Comparison of ENCODE assay signal across 7 cellular contexts in the genomic region with DNA sequence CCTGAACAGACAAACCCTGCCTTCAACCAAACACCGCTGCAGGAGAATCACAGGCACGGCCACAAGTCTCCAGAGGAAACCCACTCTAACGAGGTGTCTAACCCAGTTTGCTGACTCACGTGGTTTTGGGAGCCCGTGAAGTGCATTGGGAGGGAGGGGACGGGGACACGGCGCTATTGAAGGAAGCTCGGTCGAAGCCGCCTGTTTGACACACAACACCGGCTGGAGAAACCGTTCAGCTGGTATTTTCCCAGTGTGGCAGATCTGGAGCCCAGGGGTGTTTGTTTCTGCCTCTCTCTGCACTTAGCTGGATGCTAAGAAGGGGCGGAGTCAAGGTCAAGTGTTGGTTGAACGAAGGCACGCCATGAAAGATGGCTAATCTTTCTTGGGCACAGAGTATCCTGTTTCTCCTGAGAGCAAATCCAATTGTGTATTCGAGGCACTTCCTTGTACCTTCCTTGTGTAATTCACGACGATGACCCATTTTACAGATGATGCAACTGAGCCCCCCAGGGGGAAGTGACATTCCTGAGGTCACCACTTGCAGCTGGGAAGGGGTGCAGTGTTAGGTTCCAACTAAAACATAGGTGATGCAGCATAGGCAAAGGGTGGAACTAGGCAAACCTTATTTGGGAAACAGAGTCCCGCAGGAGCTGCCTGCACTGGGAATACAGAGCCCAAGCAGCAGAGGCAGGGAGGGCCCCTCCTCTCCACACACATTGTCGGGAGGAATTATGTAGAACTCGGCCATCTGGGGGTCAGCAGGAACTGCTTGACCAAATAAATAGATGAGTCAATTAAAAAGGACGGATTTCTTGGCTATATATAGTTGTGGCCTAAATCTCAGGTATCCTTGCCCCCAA. TPM values are rescaled to one million over a fixed set of nuclear protein-coding genes. Genes with fewer than 3 reads are reported as not detected.
DNase-seq lines count a peak whose midpoint lies in the region; TF ChIP-seq lines count a peak whose summit lies in the region.

No MANE protein-coding gene starts in this region.

- H4K8ac ChIP-seq in H9 (replicated peaks; ENCODE audit: insufficient read length, low read depth, low read length): no peak overlapping the region

- no peaks in the 10 kb centered on the region for H3K9me3 Mint-ChIP-seq in H9
- H3K9me3 Mint-ChIP-seq in activated naive CD8-positive, alpha-beta T cell treated with anti-CD3 and anti-CD28 coated beads for 36 hours: no peaks in the 10 kb centered on the region

- H3K79me2 ChIP-seq in H9 (ENCODE audit: insufficient read depth, low read length): peaks cover 9% of the 10 kb centered on the region; the same call in 1 of the 2 replicates

- H3K23ac ChIP-seq in H9 (ENCODE audit: insufficient read length, low read depth, low read length): no peak overlapping the region

- H3K27me3 ChIP-seq in H9 (ENCODE audit: insufficient read depth, low read length) (no peaks in the 10 kb centered on the region), ascending aorta (no peaks in the 10 kb centered on the region)

- H3K27ac Mint-ChIP-seq in H9: peak overlapping the region; percentile 72 to 87 (median 84); a peak in 6 of 7 replicates
- peak overlapping the region; percentile 79 for H3K27ac Mint-ChIP-seq in activated naive CD8-positive, alpha-beta T cell treated with anti-CD3 and anti-CD28 coated beads for 36 hours

- no CpG with 5 or more reads among the region's 23 CpGs for WGBS in H9 (ENCODE audit: extremely low coverage, insufficient read length, low lambda C conversion rate)

- no peak overlapping the region for H2BK12ac ChIP-seq in H9 (ENCODE audit: insufficient read length, low read depth, low read length)

- H4K5ac ChIP-seq in H9 (ENCODE audit: insufficient read length, low read depth, low read length): no peak overlapping the region

- H3K36me3 ChIP-seq in ascending aorta: no peaks in the 10 kb centered on the region

- H3K4me3 ChIP-seq in skin epidermis (no peak overlapping the region), ascending aorta (no peak overlapping the region)

- no peak overlapping the region for H3K18ac ChIP-seq in H9 (ENCODE audit: insufficient read length, low read depth, low read length)

- no peak overlapping the region for H3K4me2 ChIP-seq in H9 (ENCODE audit: insufficient read depth, insufficient read length, low read length)

- peak overlapping the region in 1 of 2 experiments; percentile 26; a peak in 2 of 5 replicates for H3K4me3 Mint-ChIP-seq in H9
- no peak overlapping the region for H3K4me3 Mint-ChIP-seq in activated naive CD8-positive, alpha-beta T cell treated with anti-CD3 and anti-CD28 coated beads for 36 hours

- TF ChIP-seq CTCF in H9 (conservative IDR thresholded peaks at IDR 0.05) (no peak), ascending aorta (IDR thresholded peaks at IDR 0.05) (no peak)

- no peak overlapping the region for H2BK20ac ChIP-seq in H9 (ENCODE audit: low read depth, low read length, poor library complexity, severe bottlenecking)

- H2AFZ ChIP-seq in H9 (ENCODE audit: low read length): no peak overlapping the region

- peaks cover 4% of the 10 kb centered on the region for H3K79me1 ChIP-seq in H9 (ENCODE audit: insufficient read depth, low read depth, low read length, poor library complexity, severe bottlenecking)

- DNase-seq in H9 (no peak), NCI-H510A treated with DMSO at 0.1 percent for 48 hours (lab: John Stamatoyannopoulos, UW) (peak; percentile 32), ascending aorta (ENCODE audit: low spot score in 2 of 2) (no peak), NCI-H1436 (lab: John Stamatoyannopoulos, UW) (no peak), SW480 (ENCODE audit: low spot score) (no peak)
- DNase-seq in activated naive CD8-positive, alpha-beta T cell treated with anti-CD3 and anti-CD28 coated beads for 36 hours: no peak

- no peak overlapping the region for H3K9ac ChIP-seq in H9 (ENCODE audit: extremely low read depth, insufficient read length, low read length)

- peaks cover 4 to 7% (median 6%) of the 10 kb centered on the region in 3 experiments; a peak in 4 of 7 replicates for H3K36me3 Mint-ChIP-seq in H9 (ENCODE audit: insufficient read depth in 1 of 3, low read depth in 3 of 3)
- H3K36me3 Mint-ChIP-seq in activated naive CD8-positive, alpha-beta T cell treated with anti-CD3 and anti-CD28 coated beads for 36 hours: peaks cover 6% of the 10 kb centered on the region

- H3K23me2 ChIP-seq in H9 (ENCODE audit: insufficient read length, low read depth, low read length, poor library complexity, severe bottlenecking): no peaks in the 10 kb centered on the region

- H3K4me1 ChIP-seq in H9 (ENCODE audit: insufficient read depth, low read length) (peaks cover 21% of the 10 kb centered on the region), ascending aorta (no peaks in the 10 kb centered on the region)

- no peak overlapping the region for H2BK120ac ChIP-seq in H9 (ENCODE audit: low read depth, low read length, poor library complexity, severe bottlenecking)

- H3K4ac ChIP-seq in H9 (ENCODE audit: low read depth, low read length): no peak overlapping the region

- no peak overlapping the region for H2AK5ac ChIP-seq in H9 (ENCODE audit: insufficient read length, low read length)

- intact Hi-C loops in ascending aorta (cut with DNase I): no loop called here

- no peaks in the 10 kb centered on the region; the same call in 1 of the 2 replicates for H3K27me3 Mint-ChIP-seq in H9 (ENCODE audit: low read depth)
- H3K27me3 Mint-ChIP-seq in activated naive CD8-positive, alpha-beta T cell treated with anti-CD3 and anti-CD28 coated beads for 36 hours: no peaks in the 10 kb centered on the region

- H3K9me3 ChIP-seq in H9 (ENCODE audit: control insufficient read depth, low read depth, low read length): no peaks in the 10 kb centered on the region
- no peaks in the 10 kb centered on the region for H3K9me3 ChIP-seq in ascending aorta

- no peaks in the 10 kb centered on the region for H4K20me1 ChIP-seq in H9 (ENCODE audit: control insufficient read depth, insufficient read depth, insufficient read length)

- peaks cover 58 to 65% of the 10 kb centered on the region in 2 experiments for H3K4me1 Mint-ChIP-seq in H9
- H3K4me1 Mint-ChIP-seq in activated naive CD8-positive, alpha-beta T cell treated with anti-CD3 and anti-CD28 coated beads for 36 hours: peaks cover 77% of the 10 kb centered on the region

- no peak overlapping the region for H3K56ac ChIP-seq in H9 (ENCODE audit: insufficient read length, low read depth, low read length)

- no peak overlapping the region for H3K27ac ChIP-seq in H9 (ENCODE audit: insufficient read length, low read depth, low read length)
- peak overlapping the region in 13 of 21 experiments; percentile 24 to 99 (median 47) for H3K27ac ChIP-seq in skin epidermis
- no peak overlapping the region for H3K27ac ChIP-seq in ascending aorta

- no peak overlapping the region for H2BK5ac ChIP-seq in H9 (ENCODE audit: insufficient read length, low read length)

- no peak overlapping the region for H3T11ph ChIP-seq in H9 (ENCODE audit: low read length)

- no peak overlapping the region for H4K91ac ChIP-seq in H9 (ENCODE audit: insufficient read length, low read depth, low read length)

- H2BK15ac ChIP-seq in H9 (ENCODE audit: low read depth, low read length): no peak overlapping the region

- no peak overlapping the region for H3K14ac ChIP-seq in H9 (ENCODE audit: insufficient read depth, low read length)

RNA-seq across cellular contexts. Expression of a gene that starts 22.5 kb away (rescaled TPM):
- 70.8 and 72.6 TPM in 2 replicates for total RNA-seq in H9 (2021)
- 10 to 100 TPM; 38.6 to 38.7 TPM for total RNA-seq in activated naive CD8-positive, alpha-beta T cell treated with anti-CD3 and anti-CD28 coated beads for 36 hours
- total RNA-seq in ascending aorta: 78.1 TPM

Comparison
In these comparisons a context has a peak if more than half of its experiments do, and no peak if none do; other contexts are left out.
1. H3K27ac ChIP-seq: peak in skin epidermis (13 of 21); none in H9 (single experiment) and ascending aorta (0 of 2).